8 cellular contexts compared by ENCODE assay signal in genomic region chr20:46307139-46307998, GRCh38. TPM values are rescaled to one million over a fixed set of nuclear protein-coding genes. Genes with fewer than 3 reads are reported as not detected.
A peak's percentile ranks its signal among the peaks of the same experiment; 100 is the strongest.
DNase-seq lines count a peak whose midpoint lies in the region; ATAC-seq and TF ChIP-seq lines count a peak whose summit lies in the region.

No MANE protein-coding gene starts in this region.

- POLR2A ChIA-PET in PC-9 (lab: Charles Lee; ENCODE audit: unreplicated experiment) = no interaction called here

- ATAC-seq in thoracic aorta (ENCODE audit: insufficient number of reproducible peaks, low FRiP score, low read depth) = no peak

- peak; percentile 90 for DNase-seq in GM03348 (ENCODE audit: low spot score)
- peak; percentile 88 for DNase-seq in HPDE6-E6E7 (ENCODE audit: extremely low spot score)
- peak; percentile 43 to 55 for DNase-seq in PC-9
- DNase-seq in activated T-helper 1 cell treated with anti-CD3 and anti-CD28 coated beads, Interleukin-12 subunit alpha, Interleukin-12 subunit beta, Interleukin-2, Interleukin-4 antibody, amounts not matched to agents 30 ng/mL and 10 ng/mL and 1 ng/mL, durations not matched to agents 14 hours and 24 hours and 36 hours (ENCODE audit: low spot score) = peak; percentile 45
- peak; percentile 48 for DNase-seq in fibroblast of villous mesenchyme (ENCODE audit: low read depth)
- peak in 31 of 56 donors; percentile 3 to 57 (median 14) for DNase-seq in nucleus accumbens (lab: John Stamatoyannopoulos, UW)
- DNase-seq in thoracic aorta (ENCODE audit: low spot score) = no peak
- DNase-seq in SHP77 treated with DMSO at 0.1 percent for 48 hours (lab: John Stamatoyannopoulos, UW) = no peak

- no peaks in the 10 kb centered on the region for H3K36me3 Mint-ChIP-seq in activated T-helper 1 cell treated with anti-CD3 and anti-CD28 coated beads, Interleukin-12 subunit alpha, Interleukin-12 subunit beta, Interleukin-2, Interleukin-4 antibody, amounts not matched to agents 30 ng/mL and 10 ng/mL and 1 ng/mL, durations not matched to agents 14 hours and 24 hours and 36 hours (ENCODE audit: low read depth)

- peak overlapping the region; percentile 31 for H3K4me3 Mint-ChIP-seq in activated T-helper 1 cell treated with anti-CD3 and anti-CD28 coated beads, Interleukin-12 subunit alpha, Interleukin-12 subunit beta, Interleukin-2, Interleukin-4 antibody, amounts not matched to agents 30 ng/mL and 10 ng/mL and 1 ng/mL, durations not matched to agents 14 hours and 24 hours and 36 hours

- no TSS peak for BruUV-seq in PC-9 (replicated peaks; lab: Mats Ljungman, UMichigan)

- H3K4me2 ChIP-seq in PC-9 = no peak overlapping the region

- H4K20me1 ChIP-seq in PC-9 (ENCODE audit: insufficient read depth) = no peaks in the 10 kb centered on the region

- no peaks in the 10 kb centered on the region; the same call in 1 of the 2 replicates for H3F3A ChIP-seq in PC-9 (ENCODE audit: insufficient read depth, low read depth)

- H3K9me3 Mint-ChIP-seq in activated T-helper 1 cell treated with anti-CD3 and anti-CD28 coated beads, Interleukin-12 subunit alpha, Interleukin-12 subunit beta, Interleukin-2, Interleukin-4 antibody, amounts not matched to agents 30 ng/mL and 10 ng/mL and 1 ng/mL, durations not matched to agents 14 hours and 24 hours and 36 hours = no peaks in the 10 kb centered on the region

- H3K27ac Mint-ChIP-seq in activated T-helper 1 cell treated with anti-CD3 and anti-CD28 coated beads, Interleukin-12 subunit alpha, Interleukin-12 subunit beta, Interleukin-2, Interleukin-4 antibody, amounts not matched to agents 30 ng/mL and 10 ng/mL and 1 ng/mL, durations not matched to agents 14 hours and 24 hours and 36 hours = no peak overlapping the region

- H3K27me3 Mint-ChIP-seq in activated T-helper 1 cell treated with anti-CD3 and anti-CD28 coated beads, Interleukin-12 subunit alpha, Interleukin-12 subunit beta, Interleukin-2, Interleukin-4 antibody, amounts not matched to agents 30 ng/mL and 10 ng/mL and 1 ng/mL, durations not matched to agents 14 hours and 24 hours and 36 hours (ENCODE audit: insufficient read depth) = peaks cover 71% of the 10 kb centered on the region

- H3K9me2 ChIP-seq in PC-9 (ENCODE audit: insufficient read depth) = no peaks in the 10 kb centered on the region

- peaks cover 7% of the 10 kb centered on the region for H3K4me1 Mint-ChIP-seq in activated T-helper 1 cell treated with anti-CD3 and anti-CD28 coated beads, Interleukin-12 subunit alpha, Interleukin-12 subunit beta, Interleukin-2, Interleukin-4 antibody, amounts not matched to agents 30 ng/mL and 10 ng/mL and 1 ng/mL, durations not matched to agents 14 hours and 24 hours and 36 hours (ENCODE audit: low read depth)

- TF ChIP-seq CTCF in PC-9 (conservative IDR thresholded peaks at IDR 0.05) (peak; percentile 88), fibroblast of villous mesenchyme (IDR thresholded peaks at IDR 0.05; ENCODE audit: insufficient read depth, low read depth, low read length) (peak; percentile 76), thoracic aorta (IDR thresholded peaks at IDR 0.05) (peak; percentile 66)

- no peaks in the 10 kb centered on the region for H3K9me3 ChIP-seq in PC-9 (ENCODE audit: insufficient read depth, low read depth)
- H3K9me3 ChIP-seq in thoracic aorta = no peaks in the 10 kb centered on the region

- no peak overlapping the region for H2AFZ ChIP-seq in PC-9

- H3K4me3 ChIP-seq in PC-9 (no peak overlapping the region), fibroblast of villous mesenchyme (ENCODE audit: low read depth, low read length) (no peak overlapping the region), thoracic aorta (peak overlapping the region; percentile 69)

- CTCF ChIA-PET in PC-9 (lab: Charles Lee) = interaction anchor here (1.0 to 1.1 kb wide), 2 partner anchors 12 to 100 kb away, joined by 3 read pairs; no protein-coding TSS in a partner anchor

- intact Hi-C loops in PC-9 (cut with micrococcal nuclease; ENCODE audit: unreplicated experiment) = loop anchor here (1.0 to 5.0 kb wide), 3 partner anchors 104 to 175 kb away; no protein-coding TSS in a partner anchor
- intact Hi-C loops in activated T-helper 1 cell treated with anti-CD3 and anti-CD28 coated beads, Interleukin-12 subunit alpha, Interleukin-12 subunit beta, Interleukin-2, Interleukin-4 antibody, amounts not matched to agents 30 ng/mL and 10 ng/mL and 1 ng/mL, durations not matched to agents 14 hours and 24 hours and 36 hours (cut with micrococcal nuclease) = loop anchor here (1.0 to 10.0 kb wide), 7 partner anchors 42 to 381 kb away; partner anchors contain the start of genes SLC12A5 and TP53RK

- H3K27me3 ChIP-seq in PC-9 (ENCODE audit: insufficient read depth, low read depth) = peaks cover 85% of the 10 kb centered on the region
- no peaks in the 10 kb centered on the region for H3K27me3 ChIP-seq in thoracic aorta (replicated peaks; ENCODE audit: insufficient read depth)

- H3K27ac ChIP-seq in PC-9 (no peak overlapping the region), thoracic aorta (no peak overlapping the region)

- no peaks in the 10 kb centered on the region for H3K79me2 ChIP-seq in PC-9 (ENCODE audit: low read depth)

- H3K36me3 ChIP-seq in PC-9 (ENCODE audit: low read depth) (no peaks in the 10 kb centered on the region), thoracic aorta (no peaks in the 10 kb centered on the region)

- no peaks in the 10 kb centered on the region for H3K4me1 ChIP-seq in PC-9 (replicated peaks; ENCODE audit: insufficient read depth)
- H3K4me1 ChIP-seq in thoracic aorta (ENCODE audit: control insufficient read depth in 1 of 2, low read depth in 2 of 2) = peaks cover 0 to 19% of the 10 kb centered on the region in 2 donors

RNA-seq across cellular contexts. Expression of gene CDH22, which starts 0.9 kb away (rescaled TPM):
- not detected in 2 replicates for total RNA-seq in PC-9 (2021)
- not detected in 2 replicates for total RNA-seq in activated T-helper 1 cell treated with anti-CD3 and anti-CD28 coated beads, Interleukin-12 subunit alpha, Interleukin-12 subunit beta, Interleukin-2, Interleukin-4 antibody, amounts not matched to agents 30 ng/mL and 10 ng/mL and 1 ng/mL, durations not matched to agents 14 hours and 24 hours and 36 hours
- total RNA-seq in fibroblast of villous mesenchyme = not detected in 2 replicates
- total RNA-seq in thoracic aorta = not detected

Comparison
In these comparisons a context has a peak if more than half of its experiments do, and no peak if none do; other contexts are left out.
1. DNase-seq: peak in GM03348 (single experiment), HPDE6-E6E7 (single experiment), PC-9 (2 of 2), activated T-helper 1 cell treated with anti-CD3 and anti-CD28 coated beads, Interleukin-12 subunit alpha, Interleukin-12 subunit beta, Interleukin-2, Interleukin-4 antibody, amounts not matched to agents 30 ng/mL and 10 ng/mL and 1 ng/mL, durations not matched to agents 14 hours and 24 hours and 36 hours (single experiment), fibroblast of villous mesenchyme (single experiment) and nucleus accumbens (31 of 56); none in thoracic aorta (single experiment) and SHP77 treated with DMSO at 0.1 percent for 48 hours (single experiment).
2. Peak in every context shown above with its lines, with median percentiles within 50 percentile points of each other: CTCF ChIP-seq.